1 cellular context compared by ENCODE assay signal in the genomic region with DNA sequence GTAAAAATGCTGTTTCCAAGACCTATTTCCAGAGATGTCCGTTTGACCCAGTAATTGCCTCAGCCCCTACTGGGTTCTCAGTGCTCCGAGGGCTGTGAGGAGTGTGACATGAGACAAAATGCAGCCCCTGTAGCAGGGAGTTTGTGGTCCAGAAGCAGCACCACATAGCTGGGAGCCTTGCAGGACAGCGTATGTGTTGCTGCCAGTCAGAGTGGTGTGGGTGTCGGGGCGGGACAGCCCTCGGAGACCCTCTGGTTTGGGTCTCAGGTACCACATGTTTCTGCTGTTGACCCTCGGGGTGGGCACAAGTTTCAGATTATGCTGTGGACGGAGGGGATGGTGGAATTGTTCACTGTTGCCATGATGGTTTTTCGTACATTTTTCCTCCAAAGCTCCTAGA.
TF ChIP-seq lines count a peak whose summit lies in the region.

No MANE protein-coding gene starts in this region.

TF ChIP-seq in H1, 55 proteins besides CTCF, POLR2A, EP300 and RAD21:
- TF ChIP-seq CHD2 (IDR thresholded peaks at IDR 0.05; ENCODE audit: low read length) (no peak), GABPA (IDR thresholded peaks at IDR 0.05; ENCODE audit: borderline replicate concordance, insufficient read depth, low read length) (no peak), TAF7 (optimal IDR thresholded peaks at IDR 0.05; ENCODE audit: borderline replicate concordance, low read depth, low read length) (no peak), CREB1 (IDR thresholded peaks at IDR 0.05) (no peak), TAF1 (IDR thresholded peaks at IDR 0.05; ENCODE audit: low read depth, low read length) (no peak), BCL11A (IDR thresholded peaks at IDR 0.05; ENCODE audit: low read depth in 2 of 2, low read length in 2 of 2) (no peak)
TF ChIP-seq in H1: peak in this region for 0.
